In the genomic region with DNA sequence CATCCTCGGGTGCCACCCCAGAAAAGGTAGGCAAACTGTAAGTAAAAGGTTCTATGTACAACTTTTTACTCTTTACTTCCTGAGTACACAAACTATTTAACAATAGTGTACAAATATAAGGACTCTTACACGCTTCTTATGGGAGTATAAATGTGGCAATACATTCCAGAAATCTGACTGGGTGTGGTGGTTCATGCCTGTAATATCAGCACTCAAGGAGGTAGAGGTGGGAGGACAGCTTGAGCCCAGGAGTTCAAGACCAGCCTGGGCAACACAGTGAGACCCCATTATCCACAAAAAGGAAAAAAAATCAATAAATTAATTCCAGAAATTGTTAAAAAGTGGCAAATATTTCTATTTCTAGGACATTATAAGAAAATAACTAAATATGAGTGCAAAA, we compare ENCODE assay signal across 24 cellular contexts. TPM values are rescaled to one million over a fixed set of nuclear protein-coding genes. Genes with fewer than 3 reads are reported as not detected.
DNase-seq lines count a peak whose midpoint lies in the region; ATAC-seq and TF ChIP-seq lines count a peak whose summit lies in the region.
"Had no signal": no experiment of that assay in that cellular context is flagged by ENCODE, and none has a peak within 500 bp of the region (broad histone marks: within the 10 kb centered on the region; RNA-seq: fewer than 3 reads in every experiment).

No MANE protein-coding gene starts in this region.

- H3K4me3 ChIP-seq in right atrium auricular region (no peak overlapping the region), mucosa of descending colon (no peak overlapping the region)
- H3K4me3 ChIP-seq: prostate gland, SJSA1, upper lobe of left lung had no signal

- H3K4me1 ChIP-seq in right atrium auricular region (peaks cover 0 to 2% of the 10 kb centered on the region in 2 donors), mucosa of descending colon (ENCODE audit: low read depth) (peaks cover 17% of the 10 kb centered on the region)
- H3K4me1 ChIP-seq: SJSA1 had no signal

- no peak for ATAC-seq in left cardiac atrium
- ATAC-seq in mucosa of descending colon = peak; percentile 37
- ATAC-seq in HG02884 (IDR thresholded peaks at IDR 0.05; ENCODE audit: unreplicated experiment) = no peak
- ATAC-seq in GM21528 (IDR thresholded peaks at IDR 0.05; ENCODE audit: low FRiP score, unreplicated experiment) = no peak
- ATAC-seq: naive thymus-derived CD4-positive, alpha-beta T cell; stimulated activated memory B cell treated with anti-CD40 and anti-IgM and Interleukin-4, amounts not matched to agents 10 μg/mL and 1 μg/mL and 100 μg/mL, for 72 hours had no signal

- H3K27me3 ChIP-seq in right atrium auricular region = no peaks in the 10 kb centered on the region
- H3K27me3 ChIP-seq: SJSA1, upper lobe of left lung had no signal

- H3K36me3 ChIP-seq in right atrium auricular region (peaks cover under 1% of the 10 kb centered on the region), mucosa of descending colon (ENCODE audit: low read depth) (no peaks in the 10 kb centered on the region)
- H3K36me3 ChIP-seq: prostate gland had no signal

- H3K9me3 ChIP-seq in right atrium auricular region (no peaks in the 10 kb centered on the region), mucosa of descending colon (no peaks in the 10 kb centered on the region)
- H3K9me3 ChIP-seq: prostate gland, SJSA1, upper lobe of left lung had no signal

- peak overlapping the region; percentile 23 to 76 for H3K27ac ChIP-seq in right atrium auricular region
- H3K27ac ChIP-seq: prostate gland, SJSA1 had no signal

- intact Hi-C loops in left cardiac atrium (cut with DNase I) (no loop called here), mucosa of descending colon (cut with DNase I, micrococcal nuclease) (no loop called here)

- TF ChIP-seq CTCF in right atrium auricular region (IDR thresholded peaks at IDR 0.05) (no peak), mucosa of descending colon (IDR thresholded peaks at IDR 0.05) (no peak)

- no peak for DNase-seq in right atrium auricular region (ENCODE audit: low spot score)
- no peak for DNase-seq in left cardiac atrium
- DNase-seq in amniotic epithelial cell (ENCODE audit: low read depth) = peak; percentile 36
- DNase-seq in mucosa of descending colon = no peak
- no peak for DNase-seq in HK-2 (ENCODE audit: unreplicated experiment)
- no peak for DNase-seq in GM19240 (ENCODE audit: insufficient read length, low spot score)
- DNase-seq: activated CD4-positive, alpha-beta T cell treated with anti-CD3 and anti-CD28 coated beads, Interleukin-2, amount 10 ng/mL, durations not matched to agents 24 days and 14 days; amygdala; CD4-positive, alpha-beta memory T cell; effector CD4-positive, alpha-beta T cell; HCEC 1CT; naive thymus-derived CD4-positive, alpha-beta T cell; NCI-H1092; NCI-H1694 treated with DMSO at 0.1 percent for 48 hours; NCI-H446 treated with DMSO at 0.1 percent for 48 hours; nucleus accumbens; substantia nigra; T-helper 9 cell; upper lobe of left lung had no signal

RNA-seq across cellular contexts. Expression of a gene that starts 48.9 kb away (rescaled TPM):
- total RNA-seq in right atrium auricular region = 10 to 100 TPM; 16.6 to 17.7 TPM
- 10 to 100 TPM; 14.1 to 14.8 TPM for total RNA-seq in left cardiac atrium
- 10 to 100 TPM; 14.4 to 26.3 (median 24.3) TPM for total RNA-seq in mucosa of descending colon
